9 cellular contexts compared by ENCODE assay signal in the genomic region with DNA sequence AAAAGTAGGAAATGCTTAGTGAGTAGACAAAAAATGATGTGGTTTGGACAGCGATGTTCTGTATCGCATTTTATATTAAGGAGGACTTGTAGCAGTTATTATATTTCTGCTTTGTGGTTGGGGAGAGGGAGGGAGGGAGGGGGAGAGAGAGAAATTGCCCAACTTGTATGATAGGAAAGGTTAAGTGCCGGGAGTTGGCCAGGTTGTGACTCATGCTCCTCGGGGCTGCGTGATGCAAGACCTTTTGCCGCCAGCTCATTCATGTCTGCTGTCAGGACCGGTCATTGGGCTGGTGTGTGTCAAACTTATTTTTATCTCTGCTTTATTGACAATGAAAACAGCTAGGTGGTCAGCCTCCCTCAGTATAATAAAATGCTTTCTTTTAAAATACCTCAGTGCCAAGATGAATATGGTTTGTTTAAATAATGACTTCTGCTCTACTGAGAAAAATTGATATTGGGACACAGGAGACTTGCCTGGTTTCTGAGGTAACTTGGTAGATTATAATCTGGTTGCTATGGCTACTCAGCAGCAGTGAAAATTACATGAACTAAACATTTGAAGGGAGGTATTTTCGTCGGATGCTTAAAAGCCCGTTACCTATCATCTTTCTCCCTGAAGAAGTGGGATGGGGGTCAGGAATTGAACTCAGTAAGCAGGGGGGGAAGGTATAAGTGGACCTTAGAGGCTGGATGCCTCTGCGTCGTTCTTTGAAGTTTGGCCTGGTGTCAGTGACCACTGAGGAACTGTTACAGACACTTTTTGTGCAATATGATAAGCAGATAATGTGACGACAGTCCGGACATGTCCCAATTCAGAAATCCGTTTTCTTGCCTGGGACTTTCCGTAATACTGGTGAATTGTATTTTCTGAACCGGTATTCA.
A peak's percentile ranks its signal among the peaks of the same experiment; 100 is the strongest.
DNase-seq lines count a peak whose midpoint lies in the region; ATAC-seq, FAIRE-seq and TF ChIP-seq lines count a peak whose summit lies in the region.
"Had no signal": no experiment of that assay in that cellular context is flagged by ENCODE, and none has a peak within 500 bp of the region (broad histone marks: within the 10 kb centered on the region; RNA-seq: fewer than 3 reads in every experiment).

No MANE protein-coding gene starts in this region.

- H2AFZ ChIP-seq in neuronal stem cell (ENCODE audit: low read length): no peak overlapping the region

- H4K91ac ChIP-seq in neuronal stem cell (ENCODE audit: low read depth, low read length, poor library complexity): no peak overlapping the region

- TF ChIP-seq CTCF in astrocyte of the spinal cord (IDR thresholded peaks at IDR 0.05; ENCODE audit: low read depth, low read length): no peak

- peak; percentile 34 to 47 for DNase-seq in activated CD8-positive, alpha-beta memory T cell treated with anti-CD3 and anti-CD28 coated beads for 4 hours (ENCODE audit: low read depth in 2 of 2)
- DNase-seq in activated CD8-positive, alpha-beta memory T cell treated with anti-CD3 and anti-CD28 coated beads for 24 hours: no peak
- DNase-seq in T-helper 1 cell (peak; percentile 27 to 83 (median 54)), astrocyte of the spinal cord (ENCODE audit: low read depth, low spot score) (peak; percentile 98), neuronal stem cell (ENCODE audit: low spot score) (no peak)
- DNase-seq in stimulated activated CD4-positive, alpha-beta T cell treated with anti-CD3 and anti-CD28 coated beads, Interleukin-4, amount 100 ng/mL, for 48 hours (ENCODE audit: low read depth in 2 of 2): peak; percentile 30 to 47
- DNase-seq: DND-41 had no signal

- H3K36me3 ChIP-seq in neuronal stem cell (replicated peaks in 1 of 2; ENCODE audit: control insufficient read depth in 2 of 2, insufficient read depth in 2 of 2, low read length in 2 of 2): peaks cover 0 to 37% of the 10 kb centered on the region in 2 donors

- H3K4me1 ChIP-seq in neuronal stem cell (ENCODE audit: control insufficient read depth in 2 of 2, insufficient read depth in 1 of 2, low read depth in 1 of 2, low read length in 2 of 2): peaks cover 5 to 21% of the 10 kb centered on the region in 2 donors

- in situ Hi-C loops in astrocyte of the spinal cord (cut with HindIII; ENCODE audit: low sequenced_read_pairs): no loop called here

- no peak overlapping the region for H3K4me2 ChIP-seq in neuronal stem cell (ENCODE audit: insufficient read depth, low read length, poor library complexity, severe bottlenecking)

- no peak overlapping the region for H3K14ac ChIP-seq in neuronal stem cell (ENCODE audit: low read length)

- no peak overlapping the region for H2AK5ac ChIP-seq in neuronal stem cell (ENCODE audit: low read depth, low read length)

- no peak overlapping the region for H4K8ac ChIP-seq in neuronal stem cell (ENCODE audit: low read depth, low read length)

- H3K4me3 ChIP-seq in astrocyte of the spinal cord (ENCODE audit: low read depth, low read length): no peak overlapping the region
- H3K4me3 ChIP-seq in neuronal stem cell (ENCODE audit: low read length in 2 of 2): no peak overlapping the region

- no peak overlapping the region for H3K9ac ChIP-seq in neuronal stem cell (ENCODE audit: low read depth, low read length, poor library complexity)

- H3K79me1 ChIP-seq in neuronal stem cell (ENCODE audit: low read depth, low read length): no peaks in the 10 kb centered on the region

- H2BK15ac ChIP-seq in neuronal stem cell (ENCODE audit: low read length): no peak overlapping the region

- no peak overlapping the region for H3K23ac ChIP-seq in neuronal stem cell (ENCODE audit: low read depth, low read length, poor library complexity)

- no peak overlapping the region for H3K4ac ChIP-seq in neuronal stem cell (ENCODE audit: low read length)

- H3K9me3 ChIP-seq in neuronal stem cell (replicated peaks in 1 of 2; ENCODE audit: control insufficient read depth in 2 of 2, insufficient read depth in 1 of 2, low read depth in 1 of 2, low read length in 2 of 2): peaks cover 0 to 9% of the 10 kb centered on the region in 2 donors

- H3K27ac ChIP-seq in neuronal stem cell (replicated peaks; ENCODE audit: low read length): no peak overlapping the region

- peak; percentile 95 for FAIRE-seq in islet of Langerhans (lab: Jason Lieb, UNC)

- H2BK5ac ChIP-seq in neuronal stem cell (ENCODE audit: low read length): no peak overlapping the region

- H2BK120ac ChIP-seq in neuronal stem cell (ENCODE audit: low read depth, low read length): no peak overlapping the region

- no CpG with 5 or more reads among the region's 17 CpGs for WGBS in neuronal stem cell (ENCODE audit: extremely low coverage in 2 of 2, insufficient read length in 2 of 2, insufficient replicate concordance in 1 of 2), 2 donors

- ATAC-seq in GM19455 (IDR thresholded peaks at IDR 0.05; ENCODE audit: unreplicated experiment): no peak

- H3K27me3 ChIP-seq in neuronal stem cell (ENCODE audit: control insufficient read depth in 3 of 3, insufficient read depth in 3 of 3, low read depth in 1 of 3, low read length in 3 of 3): no peaks in the 10 kb centered on the region

- no peak overlapping the region for H2BK12ac ChIP-seq in neuronal stem cell (ENCODE audit: low read length)

- H3K18ac ChIP-seq in neuronal stem cell (ENCODE audit: low read length): no peak overlapping the region

Comparison
In these comparisons a context has a peak if more than half of its experiments do, and no peak if none do; other contexts are left out.
1. DNase-seq: peak in activated CD8-positive, alpha-beta memory T cell treated with anti-CD3 and anti-CD28 coated beads for 4 hours (2 of 2), T-helper 1 cell (5 of 5), astrocyte of the spinal cord (single experiment) and stimulated activated CD4-positive, alpha-beta T cell treated with anti-CD3 and anti-CD28 coated beads, Interleukin-4, amount 100 ng/mL, for 48 hours (2 of 2); none in activated CD8-positive, alpha-beta memory T cell treated with anti-CD3 and anti-CD28 coated beads for 24 hours (single experiment) and neuronal stem cell (single experiment).